8 cellular contexts compared by ENCODE assay signal in the genomic region with DNA sequence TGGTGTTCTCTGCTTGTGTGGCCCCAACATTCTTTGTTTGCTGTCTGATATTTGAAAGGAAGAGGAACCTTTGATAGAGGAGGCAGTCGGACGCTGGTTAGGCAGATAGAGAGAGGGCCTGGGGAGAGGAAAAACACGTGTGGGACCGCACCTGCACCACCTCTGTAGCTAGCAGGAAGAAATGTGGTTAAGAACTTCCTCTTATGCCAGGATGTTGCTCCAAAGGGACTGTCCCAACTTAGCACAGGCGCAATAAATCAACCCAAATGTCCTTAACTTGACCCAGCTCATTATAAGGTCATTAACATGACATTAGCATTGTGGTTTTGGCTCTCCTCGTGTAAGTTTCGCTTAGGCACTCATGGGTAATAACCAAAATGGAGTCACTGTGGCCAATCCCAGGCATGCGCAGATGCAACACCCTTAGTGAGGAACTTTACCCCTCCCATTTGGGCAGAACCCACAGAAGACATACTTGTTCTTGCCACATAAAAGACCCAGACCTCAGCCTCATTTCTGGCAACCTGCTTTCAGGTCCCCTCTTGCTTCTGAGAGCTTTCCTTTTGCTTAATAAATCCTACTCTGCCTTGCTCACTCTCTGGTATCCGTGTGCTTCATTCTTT. TPM values are rescaled to one million over a fixed set of nuclear protein-coding genes. Genes with fewer than 3 reads are reported as not detected.
DNase-seq lines count a peak whose midpoint lies in the region; ATAC-seq and TF ChIP-seq lines count a peak whose summit lies in the region.
"Not testable (repeated sequence)": the region's sequence is repeated elsewhere in the genome, so short reads cannot be mapped to it uniquely, and the experiment has no call there.

No MANE protein-coding gene starts in this region.

- DNase-seq in activated CD8-positive, alpha-beta T cell treated with anti-CD3 and anti-CD28 coated beads, Interleukin-2, amount 10 ng/mL, durations not matched to agents 7 days and 5 days: peak; percentile 48
- DNase-seq in effector memory CD4-positive, alpha-beta T cell: peak; percentile 3 to 23 (median 16)
- DNase-seq in stimulated activated naive B cell treated with anti-CD40 and anti-IgM and Interleukin-4, amounts not matched to agents 10 μg/mL and 1 μg/mL and 100 μg/mL, for 72 hours: peak; percentile 67

- H3F3A ChIP-seq in Loucy (ENCODE audit: low read depth): not testable (repeated sequence)

- peak overlapping the region; percentile 71 for H3K4me3 ChIP-seq in Loucy (ENCODE audit: low read length, poor library complexity, severe bottlenecking)
- H3K4me3 ChIP-seq in effector memory CD4-positive, alpha-beta T cell (ENCODE audit: insufficient read depth, low read depth, low read length, poor library complexity, severe bottlenecking): not testable (repeated sequence)

- CTCF ChIA-PET in activated CD8-positive, alpha-beta T cell treated with anti-CD3 and anti-CD28 coated beads, Interleukin-2, amount 10 ng/mL, durations not matched to agents 7 days and 5 days (lab: Charles Lee): interaction anchor here (1.3 kb wide), 1 partner anchor 24 kb away, joined by 4 read pairs; no protein-coding TSS in a partner anchor

- TF ChIP-seq CTCF in Loucy (conservative IDR thresholded peaks at IDR 0.05; ENCODE audit: low read length): not testable (repeated sequence)

- H3K27ac Mint-ChIP-seq in activated CD8-positive, alpha-beta T cell treated with anti-CD3 and anti-CD28 coated beads, Interleukin-2, amount 10 ng/mL, durations not matched to agents 7 days and 5 days; stimulated activated naive B cell treated with anti-CD40 and anti-IgM and Interleukin-4, amounts not matched to agents 10 μg/mL and 1 μg/mL and 100 μg/mL, for 72 hours: not testable (repeated sequence)

- H3K4me1 Mint-ChIP-seq in activated CD8-positive, alpha-beta T cell treated with anti-CD3 and anti-CD28 coated beads, Interleukin-2, amount 10 ng/mL, durations not matched to agents 7 days and 5 days (ENCODE audit: low read depth); stimulated activated naive B cell treated with anti-CD40 and anti-IgM and Interleukin-4, amounts not matched to agents 10 μg/mL and 1 μg/mL and 100 μg/mL, for 72 hours: not testable (repeated sequence)

- not testable (repeated sequence) for H3K36me3 Mint-ChIP-seq in activated CD8-positive, alpha-beta T cell treated with anti-CD3 and anti-CD28 coated beads, Interleukin-2, amount 10 ng/mL, durations not matched to agents 7 days and 5 days (ENCODE audit: low read depth); stimulated activated naive B cell treated with anti-CD40 and anti-IgM and Interleukin-4, amounts not matched to agents 10 μg/mL and 1 μg/mL and 100 μg/mL, for 72 hours

- H2AFZ ChIP-seq in Loucy (ENCODE audit: low read length): not testable (repeated sequence)

- H4K20me1 ChIP-seq in Loucy (ENCODE audit: insufficient read depth, low read length, poor library complexity, severe bottlenecking): not testable (repeated sequence)

- H3K36me3 ChIP-seq in Loucy (ENCODE audit: insufficient read depth, low read length); effector memory CD4-positive, alpha-beta T cell (ENCODE audit: control insufficient read depth, insufficient read depth, low read length): not testable (repeated sequence)

- H3K79me2 ChIP-seq in Loucy (ENCODE audit: insufficient read depth, low read length): peaks cover 17% of the 10 kb centered on the region

- H3K4me1 ChIP-seq in Loucy (ENCODE audit: insufficient read depth, low read length, poor library complexity, severe bottlenecking): peaks cover 22% of the 10 kb centered on the region
- H3K4me1 ChIP-seq in effector memory CD4-positive, alpha-beta T cell (ENCODE audit: control insufficient read depth, insufficient read depth, low read length, poor library complexity, severe bottlenecking): not testable (repeated sequence)

- ATAC-seq in GM18511 (IDR thresholded peaks at IDR 0.05; ENCODE audit: unreplicated experiment) (peak; percentile 75), GM21360 (IDR thresholded peaks at IDR 0.05; ENCODE audit: unreplicated experiment) (peak; percentile 74), HG02642 (IDR thresholded peaks at IDR 0.05; ENCODE audit: poor library complexity, unreplicated experiment) (peak; percentile 87), HG03108 (IDR thresholded peaks at IDR 0.05; ENCODE audit: unreplicated experiment) (peak; percentile 46)
- ATAC-seq in activated CD8-positive, alpha-beta T cell treated with anti-CD3 and anti-CD28 coated beads, Interleukin-2, amount 10 ng/mL, durations not matched to agents 7 days and 5 days: peak; percentile 56
- peak; percentile 84 to 90 for ATAC-seq in stimulated activated naive B cell treated with anti-CD40 and anti-IgM and Interleukin-4, amounts not matched to agents 10 μg/mL and 1 μg/mL and 100 μg/mL, for 72 hours (replicated peaks)

- H3K4me3 Mint-ChIP-seq in activated CD8-positive, alpha-beta T cell treated with anti-CD3 and anti-CD28 coated beads, Interleukin-2, amount 10 ng/mL, durations not matched to agents 7 days and 5 days; stimulated activated naive B cell treated with anti-CD40 and anti-IgM and Interleukin-4, amounts not matched to agents 10 μg/mL and 1 μg/mL and 100 μg/mL, for 72 hours: not testable (repeated sequence)

- H3K27ac ChIP-seq in effector memory CD4-positive, alpha-beta T cell (ENCODE audit: insufficient read depth, low read length, poor library complexity, severe bottlenecking): not testable (repeated sequence)

- peak overlapping the region; percentile 97 for H3K9ac ChIP-seq in Loucy (ENCODE audit: low read depth, low read length, poor library complexity, severe bottlenecking)

- not testable (repeated sequence) for H3K27me3 ChIP-seq in Loucy (ENCODE audit: insufficient read depth, low read length, poor library complexity, severe bottlenecking); effector memory CD4-positive, alpha-beta T cell (replicated peaks; ENCODE audit: control insufficient read depth, insufficient read depth, low read length, poor library complexity, severe bottlenecking)

- H3K9me2 ChIP-seq in Loucy (replicated peaks; ENCODE audit: low read depth, low read length): not testable (repeated sequence)

- not testable (repeated sequence) for H3K9me3 Mint-ChIP-seq in activated CD8-positive, alpha-beta T cell treated with anti-CD3 and anti-CD28 coated beads, Interleukin-2, amount 10 ng/mL, durations not matched to agents 7 days and 5 days (ENCODE audit: insufficient read depth); stimulated activated naive B cell treated with anti-CD40 and anti-IgM and Interleukin-4, amounts not matched to agents 10 μg/mL and 1 μg/mL and 100 μg/mL, for 72 hours

- POLR2A ChIA-PET in activated CD8-positive, alpha-beta T cell treated with anti-CD3 and anti-CD28 coated beads, Interleukin-2, amount 10 ng/mL, durations not matched to agents 7 days and 5 days (lab: Charles Lee): not testable (repeated sequence)

- H3K9me3 ChIP-seq in Loucy (ENCODE audit: insufficient read depth, low read depth, low read length); effector memory CD4-positive, alpha-beta T cell (ENCODE audit: control insufficient read depth, low read length): not testable (repeated sequence)

- not testable (repeated sequence) for H3K27me3 Mint-ChIP-seq in activated CD8-positive, alpha-beta T cell treated with anti-CD3 and anti-CD28 coated beads, Interleukin-2, amount 10 ng/mL, durations not matched to agents 7 days and 5 days (ENCODE audit: low read depth); stimulated activated naive B cell treated with anti-CD40 and anti-IgM and Interleukin-4, amounts not matched to agents 10 μg/mL and 1 μg/mL and 100 μg/mL, for 72 hours

- peak overlapping the region; percentile 92 for H3K4me2 ChIP-seq in Loucy (ENCODE audit: low read depth, low read length, poor library complexity, severe bottlenecking)

RNA-seq across cellular contexts. Expression of a gene that starts 1.4 kb away (rescaled TPM):
- total RNA-seq in activated CD8-positive, alpha-beta T cell treated with anti-CD3 and anti-CD28 coated beads, Interleukin-2, amount 10 ng/mL, durations not matched to agents 7 days and 5 days: 1 to 10 TPM; 2.8 to 4.2 TPM

Comparison
In these comparisons a context has a peak if more than half of its experiments do, and no peak if none do; other contexts are left out.
1. DNase-seq: peak in every context shown above with its lines; median percentile 67 in stimulated activated naive B cell treated with anti-CD40 and anti-IgM and Interleukin-4, amounts not matched to agents 10 μg/mL and 1 μg/mL and 100 μg/mL, for 72 hours; 48 in activated CD8-positive, alpha-beta T cell treated with anti-CD3 and anti-CD28 coated beads, Interleukin-2, amount 10 ng/mL, durations not matched to agents 7 days and 5 days; 16 in effector memory CD4-positive, alpha-beta T cell.